8 cellular contexts compared by ENCODE assay signal in the genomic region with DNA sequence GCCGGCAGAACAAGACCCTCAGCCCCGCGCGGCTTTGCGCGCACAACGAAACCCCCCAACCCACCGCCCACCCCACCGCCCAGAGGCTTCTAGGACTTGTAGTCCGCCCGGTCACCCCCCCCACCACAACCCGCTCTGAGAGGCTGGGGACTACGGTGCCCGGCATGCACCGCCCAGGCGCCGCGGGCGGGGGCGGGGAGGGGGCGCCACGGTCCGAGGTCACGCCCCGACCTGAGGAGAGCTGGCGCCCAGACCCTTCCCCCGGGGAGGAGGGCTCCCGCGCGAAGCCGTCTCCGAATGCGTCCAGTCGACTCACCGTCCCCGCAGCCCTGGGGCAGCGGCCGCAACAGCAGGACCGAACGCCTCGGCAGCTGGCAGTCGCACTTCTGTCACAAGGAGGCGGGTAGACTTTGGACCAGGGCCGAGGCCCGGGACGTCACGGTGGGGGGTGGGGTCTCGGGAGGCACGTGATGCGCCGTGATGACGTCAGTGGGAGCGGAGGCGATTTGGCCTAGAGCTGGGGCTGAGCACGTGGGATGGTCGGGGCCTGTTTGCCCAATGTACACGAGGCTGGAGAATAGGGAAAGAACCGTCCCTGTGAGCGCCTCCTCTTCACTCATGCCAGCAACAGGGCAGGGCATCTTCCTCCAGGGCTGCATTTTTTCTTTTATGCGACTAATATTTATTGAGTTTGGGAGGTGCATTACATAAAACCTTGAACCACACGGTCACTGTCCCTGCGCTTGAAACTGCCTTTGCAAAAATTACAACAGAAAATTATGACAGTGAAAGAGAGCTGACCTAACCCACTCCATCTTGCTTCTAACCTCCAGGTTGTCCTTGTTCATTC. TPM values are rescaled to one million over a fixed set of nuclear protein-coding genes. Genes with fewer than 3 reads are reported as not detected.
DNase-seq lines count a peak whose midpoint lies in the region; ATAC-seq and TF ChIP-seq lines count a peak whose summit lies in the region.

A gene (minus strand): TSS at position 388 of the 850 bp plus-strand sequence. CDS start 24,643 bp downstream, outside the sequence.

- no peak for TF ChIP-seq CTCF in AG09319 (IDR thresholded peaks at IDR 0.05; ENCODE audit: low read depth, low read length)

- ATAC-seq in HG03442 (IDR thresholded peaks at IDR 0.05; ENCODE audit: unreplicated experiment) (peak; percentile 74), left lobe of liver (peak; percentile 91)

- DNase-seq in AG09319 (ENCODE audit: extremely low read depth, low read depth): peak; percentile 81
- peak; percentile 62 for DNase-seq in NCI-H526 treated with DMSO at 0.1 percent for 48 hours (lab: John Stamatoyannopoulos, UW)
- peak; percentile 98 to 99 for DNase-seq in activated CD4-positive, alpha-beta T cell treated with anti-CD3 and anti-CD28 coated beads, Interleukin-2, amount 50 U/mL, for 48 hours
- peak; percentile 98 for DNase-seq in dermis blood vessel endothelial cell
- DNase-seq in left lobe of liver (ENCODE audit: low spot score): peak; percentile 98
- peak; percentile 96 to 98 for DNase-seq in stimulated activated CD4-positive, alpha-beta T cell treated with anti-CD3 and anti-CD28 coated beads, Interleukin-2, amount 100 ng/mL, for 24 hours

- peak; percentile 90 for TF ChIP-seq POLR2A in GM19193 (IDR thresholded peaks at IDR 0.05; ENCODE audit: extremely low read depth, insufficient read depth, insufficient read length)

RNA-seq across cellular contexts. Expression of the gene that starts here (rescaled TPM):
- 12.9 and 17.3 TPM in 2 replicates for total RNA-seq in dermis blood vessel endothelial cell
- 17.5 TPM for total RNA-seq in left lobe of liver

Comparison
In these comparisons a context has a peak if more than half of its experiments do, and no peak if none do; other contexts are left out.
1. Peak in every context shown above with its lines: DNase-seq and ATAC-seq.